Comparison of ENCODE assay signal across 2 cellular contexts in genomic region chr19:48588670-48589399, GRCh38.
A peak's percentile ranks its signal among the peaks of the same experiment; 100 is the strongest.
TF ChIP-seq lines count a peak whose summit lies in the region.

No MANE protein-coding gene starts in this region.

TF ChIP-seq in HEK293, 187 proteins besides CTCF, POLR2A, EP300 and RAD21 (continued from another document and continues in another):
- TF ChIP-seq ZSCAN5A (tag by site-specific recombination; IDR thresholded peaks at IDR 0.05) (peak; percentile 86), ZNF18 (tag by site-specific recombination; IDR thresholded peaks at IDR 0.05) (no peak), ZNF239 (tag by site-specific recombination; IDR thresholded peaks at IDR 0.05) (peak; percentile 73), SP2 (tag by site-specific recombination; IDR thresholded peaks at IDR 0.05) (peak; percentile 26; the same call in 1 of the 2 replicates), SETDB1 (IDR thresholded peaks at IDR 0.05; ENCODE audit: insufficient read length, low read length) (no peak), ZNF529 (tag by site-specific recombination; IDR thresholded peaks at IDR 0.05; ENCODE audit: insufficient replicate concordance) (no peak), ZBTB48 (tag by site-specific recombination; IDR thresholded peaks at IDR 0.05) (peak; percentile 76), SCRT2 (tag by site-specific recombination; IDR thresholded peaks at IDR 0.05) (peak; percentile 28), WT1 (tag by site-specific recombination; IDR thresholded peaks at IDR 0.05) (peak; percentile 64), ZNF335 (tag by site-specific recombination; conservative IDR thresholded peaks at IDR 0.05) (peak; percentile 91), TRIM28 (IDR thresholded peaks at IDR 0.05; ENCODE audit: borderline replicate concordance, low read length) (no peak), ZNF2 (tag by site-specific recombination; IDR thresholded peaks at IDR 0.05) (peak; percentile 93), ZNF274 (IDR thresholded peaks at IDR 0.05; ENCODE audit: low read length) (no peak), ZNF274 (tag by site-specific recombination; IDR thresholded peaks at IDR 0.05; ENCODE audit: borderline replicate concordance) (no peak), REPIN1 (tag by site-specific recombination; IDR thresholded peaks at IDR 0.05; ENCODE audit: low read depth) (peak; percentile 92; the same call in 1 of the 2 replicates), ZBTB20 (tag by site-specific recombination; IDR thresholded peaks at IDR 0.05) (peak; percentile 36; the same call in 1 of the 2 replicates), KLF7 (tag by site-specific recombination; IDR thresholded peaks at IDR 0.05; ENCODE audit: borderline replicate concordance) (peak; percentile 89; the same call in 1 of the 2 replicates), ZNF24 (tag by site-specific recombination; IDR thresholded peaks at IDR 0.05) (0 out of 2 replicates have a peak, but pooled peaks have one; percentile 51), ZFHX2 (tag by site-specific recombination; conservative IDR thresholded peaks at IDR 0.05) (peak; percentile 92), ZBTB6 (tag by site-specific recombination; IDR thresholded peaks at IDR 0.05) (peak; percentile 21; the same call in 1 of the 2 replicates), ZNF37A (tag by site-specific recombination; IDR thresholded peaks at IDR 0.05) (no peak), ZNF449 (tag by site-specific recombination; IDR thresholded peaks at IDR 0.05) (no peak), ZNF792 (tag by site-specific recombination; IDR thresholded peaks at IDR 0.05) (peak; percentile 86; the same call in 1 of the 2 replicates), ZNF843 (tag by site-specific recombination; IDR thresholded peaks at IDR 0.05) (peak; percentile 55), ZNF211 (tag by site-specific recombination; IDR thresholded peaks at IDR 0.05; ENCODE audit: low read depth) (no peak), ZXDB (tag by site-specific recombination; IDR thresholded peaks at IDR 0.05) (peak; percentile 88), ZNF654 (tag by site-specific recombination; IDR thresholded peaks at IDR 0.05; ENCODE audit: low read depth) (peak; percentile 36; the same call in 1 of the 2 replicates), KLF16 (tag by site-specific recombination; IDR thresholded peaks at IDR 0.05) (peak; percentile 60; the same call in 1 of the 2 replicates), SP3 (tag by site-specific recombination; IDR thresholded peaks at IDR 0.05) (peak; percentile 80), ZFP37 (tag by site-specific recombination; IDR thresholded peaks at IDR 0.05) (peak; percentile 92; the same call in 1 of the 2 replicates), ZBTB8A (tag by site-specific recombination; IDR thresholded peaks at IDR 0.05) (peak; percentile 43; the same call in 1 of the 2 replicates), ZNF623 (tag by site-specific recombination; IDR thresholded peaks at IDR 0.05) (peak; percentile 100), ZNF426 (tag by site-specific recombination; IDR thresholded peaks at IDR 0.05) (no peak), ZNF174 (tag by site-specific recombination; IDR thresholded peaks at IDR 0.05) (no peak)

TF ChIP-seq in HepG2, 621 proteins besides CTCF, POLR2A, EP300 and RAD21 (continued from another document and continues in another):
- TF ChIP-seq ZNF800 (CRISPR knock-in tag; IDR thresholded peaks at IDR 0.05), result no peak
- TF ChIP-seq BRD4 (CRISPR knock-in tag; IDR thresholded peaks at IDR 0.05), result no peak
- no peak for TF ChIP-seq ZNF629 (CRISPR knock-in tag; conservative IDR thresholded peaks at IDR 0.05)
- 0 out of 2 replicates have a peak, but pooled peaks have one; percentile 34 for TF ChIP-seq ZNF607 (CRISPR knock-in tag; IDR thresholded peaks at IDR 0.05; ENCODE audit: borderline replicate concordance)
- no peak for TF ChIP-seq ISL2 (CRISPR knock-in tag; IDR thresholded peaks at IDR 0.05)
- TF ChIP-seq CBFB (CRISPR knock-in tag; IDR thresholded peaks at IDR 0.05), result peak; percentile 67; the same call in 1 of the 2 replicates
- TF ChIP-seq ATF2 (CRISPR knock-in tag; IDR thresholded peaks at IDR 0.05), result 0 out of 2 replicates have a peak, but pooled peaks have one; percentile 31
- TF ChIP-seq MATR3 (CRISPR knock-in tag; IDR thresholded peaks at IDR 0.05), result no peak
- no peak for TF ChIP-seq AFF4 (CRISPR knock-in tag; IDR thresholded peaks at IDR 0.05)
- no peak for TF ChIP-seq SOX13 (IDR thresholded peaks at IDR 0.05)
- TF ChIP-seq SOX13 (CRISPR knock-in tag; conservative IDR thresholded peaks at IDR 0.05 in 1 of 2, IDR thresholded peaks at IDR 0.05 in 1 of 2), result 0 out of 4 replicates have a peak, but pooled peaks of 1 of the 2 experiments have one; percentile 12
- peak; percentile 14; the same call in 1 of the 2 replicates for TF ChIP-seq ETV5 (CRISPR knock-in tag; IDR thresholded peaks at IDR 0.05; ENCODE audit: borderline replicate concordance)
- no peak for TF ChIP-seq JUND (CRISPR knock-in tag; IDR thresholded peaks at IDR 0.05)
- TF ChIP-seq SALL1 (CRISPR knock-in tag; IDR thresholded peaks at IDR 0.05), result peak; percentile 58; the same call in 1 of the 2 replicates
- TF ChIP-seq SMAD3 (CRISPR knock-in tag; IDR thresholded peaks at IDR 0.05), result no peak
- no peak for TF ChIP-seq SMYD3 (CRISPR knock-in tag; IDR thresholded peaks at IDR 0.05)
- TF ChIP-seq ATF5 (CRISPR knock-in tag; IDR thresholded peaks at IDR 0.05; ENCODE audit: low read depth), result no peak
- TF ChIP-seq RFX5 (IDR thresholded peaks at IDR 0.05; ENCODE audit: low read depth, low read length), result no peak
- TF ChIP-seq ZNF441 (CRISPR knock-in tag; IDR thresholded peaks at IDR 0.05; ENCODE audit: borderline replicate concordance), result no peak
- no peak for TF ChIP-seq MTERF4 (CRISPR knock-in tag; IDR thresholded peaks at IDR 0.05)
- no peak for TF ChIP-seq ZNF710 (CRISPR knock-in tag; IDR thresholded peaks at IDR 0.05; ENCODE audit: borderline replicate concordance)
- no peak for TF ChIP-seq ZNF468 (CRISPR knock-in tag; IDR thresholded peaks at IDR 0.05)
- no peak for TF ChIP-seq JDP2 (CRISPR knock-in tag; IDR thresholded peaks at IDR 0.05; ENCODE audit: borderline replicate concordance)
- TF ChIP-seq ARHGAP35 (CRISPR knock-in tag; IDR thresholded peaks at IDR 0.05; ENCODE audit: borderline replicate concordance), result no peak
- peak; percentile 70 for TF ChIP-seq STAG1 (CRISPR knock-in tag; IDR thresholded peaks at IDR 0.05)
- no peak for TF ChIP-seq ELK4 (CRISPR knock-in tag; IDR thresholded peaks at IDR 0.05; ENCODE audit: borderline replicate concordance)
- TF ChIP-seq CENPT (CRISPR knock-in tag; IDR thresholded peaks at IDR 0.05; ENCODE audit: low read depth), result no peak
- no peak for TF ChIP-seq MXD3 (CRISPR knock-in tag; IDR thresholded peaks at IDR 0.05)
- peak; percentile 39; the same call in 1 of the 2 replicates for TF ChIP-seq IRF2 (CRISPR knock-in tag; IDR thresholded peaks at IDR 0.05)
- TF ChIP-seq DNMT1 (CRISPR knock-in tag; IDR thresholded peaks at IDR 0.05), result no peak
- no peak for TF ChIP-seq ZNF160 (CRISPR knock-in tag; IDR thresholded peaks at IDR 0.05)
